Comparison of ENCODE assay signal across 8 cellular contexts in genomic region chr5:151612689-151613427, GRCh38. TPM values are rescaled to one million over a fixed set of nuclear protein-coding genes. Genes with fewer than 3 reads are reported as not detected.
A peak's percentile ranks its signal among the peaks of the same experiment; 100 is the strongest.
DNase-seq lines count a peak whose midpoint lies in the region; ATAC-seq lines count a peak whose summit lies in the region.

No MANE protein-coding gene starts in this region.

- H2BK120ac ChIP-seq in mesendoderm (ENCODE audit: low read depth, low read length) = no peak overlapping the region

- no peak overlapping the region for H2AK5ac ChIP-seq in mesendoderm (ENCODE audit: low read length)

- H3K79me1 ChIP-seq in mesendoderm (ENCODE audit: low read length) = no peaks in the 10 kb centered on the region

- H3K4me2 ChIP-seq in mesendoderm (ENCODE audit: low read length) = no peak overlapping the region

- H4K5ac ChIP-seq in mesendoderm (ENCODE audit: low read length) = no peak overlapping the region

- H2BK15ac ChIP-seq in mesendoderm (replicated peaks; ENCODE audit: low read depth) = no peak overlapping the region

- H3K56ac ChIP-seq in mesendoderm (ENCODE audit: low read length) = no peak overlapping the region

- no peak overlapping the region for H3K9ac ChIP-seq in mesendoderm (ENCODE audit: low read length)

- H3K36me3 ChIP-seq in mesendoderm (ENCODE audit: control insufficient read depth, insufficient read depth, low read length) = no peaks in the 10 kb centered on the region

- DNase-seq in activated CD4-positive, alpha-beta T cell treated with anti-CD3 and anti-CD28 coated beads, Interleukin-2, amount 50 U/mL, for 48 hours = peak; percentile 41 to 59
- DNase-seq in mesendoderm (peak; percentile 26), mesenteric fat pad (ENCODE audit: low spot score) (no peak), NCI-H748 (lab: John Stamatoyannopoulos, UW; ENCODE audit: unreplicated experiment) (no peak), pons (ENCODE audit: low spot score) (no peak), Kasumi-1 (lab: John Stamatoyannopoulos, UW) (no peak)

- no peak overlapping the region for H4K8ac ChIP-seq in mesendoderm (ENCODE audit: low read depth, low read length)

- no peak overlapping the region for H3K18ac ChIP-seq in mesendoderm (ENCODE audit: low read length)

- no peak overlapping the region for H3K27ac ChIP-seq in mesendoderm (ENCODE audit: low read depth, low read length)

- no CpG with 5 or more reads among the region's 8 CpGs for WGBS in mesendoderm (ENCODE audit: extremely low coverage, insufficient coverage, low lambda C conversion rate)

- H3K4me3 ChIP-seq in mesendoderm (ENCODE audit: low read length) = no peak overlapping the region

- H3K27me3 ChIP-seq in mesendoderm (ENCODE audit: insufficient read depth, low read length, poor library complexity) = no peaks in the 10 kb centered on the region

- H3K23ac ChIP-seq in mesendoderm (ENCODE audit: low read length) = no peak overlapping the region

- H3K4ac ChIP-seq in mesendoderm (ENCODE audit: low read depth, low read length) = no peak overlapping the region

- ATAC-seq in GM19025 (IDR thresholded peaks at IDR 0.05; ENCODE audit: low read depth, unreplicated experiment) (peak; percentile 69), HG03064 (IDR thresholded peaks at IDR 0.05; ENCODE audit: low read depth, unreplicated experiment) (peak; percentile 79)

- no peak overlapping the region for H2BK5ac ChIP-seq in mesendoderm (ENCODE audit: low read length)

- H3K79me2 ChIP-seq in mesendoderm (ENCODE audit: control insufficient read depth, insufficient read depth, low read length) = no peaks in the 10 kb centered on the region

- H3K4me1 ChIP-seq in mesendoderm (ENCODE audit: control insufficient read depth, low read depth, low read length) = no peaks in the 10 kb centered on the region

RNA-seq across cellular contexts. Expression of gene FAT2, which starts 21.7 kb away (rescaled TPM):
- polyA plus RNA-seq in mesendoderm (2013, experiment 1 of 2) = 0.03 TPM
- polyA plus RNA-seq in mesendoderm (2013, experiment 2 of 2) = 0.03 TPM
- total RNA-seq in mesenteric fat pad = 0.51 TPM

Comparison
In these comparisons a context has a peak if more than half of its experiments do, and no peak if none do; other contexts are left out.
1. DNase-seq: peak in activated CD4-positive, alpha-beta T cell treated with anti-CD3 and anti-CD28 coated beads, Interleukin-2, amount 50 U/mL, for 48 hours (2 of 2) and mesendoderm (single experiment); none in mesenteric fat pad (single experiment), NCI-H748 (single experiment), pons (single experiment) and Kasumi-1 (0 of 2).